ENCODE assay signal across 1 cellular context in genomic region chr14:105445901-105446845, GRCh38.
TF ChIP-seq lines count a peak whose summit lies in the region.

No MANE protein-coding gene starts in this region.

TF ChIP-seq in HepG2, 621 proteins besides CTCF, POLR2A, EP300 and RAD21:
- TF ChIP-seq AGO2 (optimal IDR thresholded peaks at IDR 0.05; ENCODE audit: low read depth, low read length): peak; percentile 79
- TF ChIP-seq ATF5 (CRISPR knock-in tag; IDR thresholded peaks at IDR 0.05; ENCODE audit: low read depth): no peak
TF ChIP-seq in HepG2: peak in this region for 1.
